Comparison of ENCODE assay signal across 1 cellular context in genomic region chr5:139354186-139354585, GRCh38.
TF ChIP-seq lines count a peak whose summit lies in the region.

No MANE protein-coding gene starts in this region.

TF ChIP-seq in WTC11, 78 proteins besides CTCF, POLR2A, EP300 and RAD21:
- TF ChIP-seq ZSCAN18 (CRISPR knock-in tag; IDR thresholded peaks at IDR 0.05) (no peak), ZNF317 (CRISPR knock-in tag; IDR thresholded peaks at IDR 0.05; ENCODE audit: borderline replicate concordance, low read depth) (peak; percentile 74)
